ENCODE assay signal across 29 cellular contexts in genomic region chr7:15604166-15604565, GRCh38. TPM values are rescaled to one million over a fixed set of nuclear protein-coding genes. Genes with fewer than 3 reads are reported as not detected.
"Had no signal": no experiment of that assay in that cellular context is flagged by ENCODE, and none has a peak within 500 bp of the region (broad histone marks: within the 10 kb centered on the region; RNA-seq: fewer than 3 reads in every experiment).

No MANE protein-coding gene starts in this region.

- H3K4me2 ChIP-seq: neural progenitor cell, smooth muscle cell had no signal

- H3K79me2 ChIP-seq: parathyroid adenoma had no signal

- DNase-seq: natural killer cell; occipital lobe; ovary; posterior cingulate gyrus; psoas muscle; right cardiac atrium; spleen; stimulated activated CD4-positive, alpha-beta T cell treated with anti-CD3 and anti-CD28 coated beads, Interleukin-12 subunit alpha, Interleukin-12 subunit beta, amount 100 ng/mL, for 4 hours; stimulated activated CD4-positive, alpha-beta T cell treated with anti-CD3 and anti-CD28 coated beads, Interleukin-1b, Interleukin-23, amount 100 ng/mL, for 48 hours; stimulated activated CD4-positive, alpha-beta T cell treated with anti-CD3 and anti-CD28 coated beads, Interleukin-4, amount 100 ng/mL, for 1 hour; stimulated activated CD4-positive, alpha-beta T cell treated with anti-CD3 and anti-CD28 coated beads, Interleukin-4, amount 100 ng/mL, for 4 hours; stimulated activated CD8-positive, alpha-beta memory T cell treated with anti-CD3 and anti-CD28 coated beads, Interleukin-4, amount 100 ng/mL, for 48 hours; stimulated activated naive CD4-positive, alpha-beta T cell; stimulated activated naive CD8-positive, alpha-beta T cell treated with anti-CD3 and anti-CD28 coated beads, Interleukin-15, amount 100 ng/mL, for 72 hours; stimulated activated naive CD8-positive, alpha-beta T cell treated with anti-CD3 and anti-CD28 coated beads, Interleukin-15, Interleukin-2, amounts not matched to agents 100 U/mL and 50 U/mL, for 24 hours; substantia nigra; testis; tibial artery; transverse colon; upper lobe of right lung; uterus had no signal

- H3K4me3 ChIP-seq: neural progenitor cell, ovary, psoas muscle, skin epidermis, smooth muscle cell, spleen, suprapubic skin, testis, tibial artery, transverse colon, upper lobe of right lung, uterus had no signal

- H2AFZ ChIP-seq: neural progenitor cell, parathyroid adenoma had no signal

- H3K9ac ChIP-seq: neural progenitor cell, parathyroid adenoma had no signal

- H3K36me3 ChIP-seq: neural progenitor cell, ovary, spleen, suprapubic skin, tibial artery, transverse colon, upper lobe of right lung, uterus had no signal

- H3K27me3 ChIP-seq: neural progenitor cell, ovary, spleen, suprapubic skin, testis, tibial artery, transverse colon, upper lobe of right lung, uterus had no signal

- H3K4me1 ChIP-seq: neural progenitor cell, parathyroid adenoma, psoas muscle, spleen, suprapubic skin, testis, transverse colon, upper lobe of right lung, uterus had no signal

- H3K9me3 ChIP-seq: ovary, psoas muscle, suprapubic skin, testis, tibial artery, transverse colon, upper lobe of right lung, uterus had no signal

- ATAC-seq: natural killer cell; psoas muscle; right cardiac atrium; sciatic nerve; stimulated activated memory B cell treated with anti-CD40 and anti-IgM and Interleukin-4, amounts not matched to agents 10 μg/mL and 1 μg/mL and 100 μg/mL, for 72 hours; stimulated activated naive CD8-positive, alpha-beta T cell treated with anti-CD3 and anti-CD28 coated beads, Interleukin-15, amount 100 ng/mL, for 72 hours; stimulated activated naive CD8-positive, alpha-beta T cell treated with anti-CD3 and anti-CD28 coated beads, Interleukin-15, Interleukin-2, amounts not matched to agents 100 U/mL and 50 U/mL, for 24 hours; upper lobe of right lung had no signal

- H3K27ac ChIP-seq: neural progenitor cell, ovary, parathyroid adenoma, psoas muscle, skin epidermis, spleen, suprapubic skin, testis, tibial artery, transverse colon, upper lobe of right lung, uterus had no signal

RNA-seq across cellular contexts. Expression of gene AGMO, which starts 42.4 kb away (rescaled TPM):
- total RNA-seq: natural killer cell, occipital lobe, spleen had no signal
- polyA plus RNA-seq: neural cell had no signal
